9 cellular contexts compared by ENCODE assay signal in the genomic region with DNA sequence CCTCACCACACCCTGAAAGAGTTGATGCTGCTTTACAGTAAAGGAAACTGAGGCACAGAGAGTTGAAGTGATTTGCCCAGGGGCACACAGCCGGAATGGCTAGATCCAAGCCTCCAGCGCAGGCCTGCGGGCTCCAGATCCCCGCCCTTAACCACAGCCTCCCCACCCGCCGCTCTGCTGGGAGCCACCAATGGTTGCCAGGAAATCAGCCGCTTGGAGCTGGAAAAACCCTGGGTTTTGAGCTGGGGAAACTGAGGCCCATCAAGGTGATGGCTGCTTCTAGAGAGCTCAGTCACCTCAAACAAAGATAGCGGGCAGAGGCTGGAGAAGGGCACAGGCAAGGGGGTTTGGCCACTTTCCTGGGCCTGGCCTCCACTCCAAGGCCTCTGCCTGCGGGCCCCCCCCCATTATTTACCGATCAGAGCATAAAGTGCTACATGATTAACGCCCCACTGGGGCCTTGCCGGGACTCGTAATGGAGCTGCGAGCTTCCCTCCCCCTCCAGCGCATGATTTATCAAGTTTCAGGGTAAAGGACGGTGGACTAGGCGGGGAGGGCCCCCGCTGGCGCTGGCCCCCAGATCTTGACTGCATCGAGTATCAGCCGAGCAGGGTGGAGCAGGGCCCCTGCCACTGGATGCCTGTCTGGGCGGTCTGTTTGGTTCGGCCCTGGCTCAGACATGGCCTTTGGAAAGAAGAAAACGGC. TPM values are rescaled to one million over a fixed set of nuclear protein-coding genes. Genes with fewer than 3 reads are reported as not detected.
DNase-seq lines count a peak whose midpoint lies in the region; ATAC-seq, FAIRE-seq and TF ChIP-seq lines count a peak whose summit lies in the region.
"Had no signal": no experiment of that assay in that cellular context is flagged by ENCODE, and none has a peak within 500 bp of the region (broad histone marks: within the 10 kb centered on the region; RNA-seq: fewer than 3 reads in every experiment).

No MANE protein-coding gene starts in this region.

- H3K27ac ChIP-seq in left ventricle myocardium inferior (replicated peaks): peak overlapping the region; percentile 96

- peaks cover 98% of the 10 kb centered on the region for H3K4me1 ChIP-seq in left ventricle myocardium inferior
- peaks cover 91% of the 10 kb centered on the region for H3K4me1 ChIP-seq in skeletal muscle satellite cell (ENCODE audit: control insufficient read depth, insufficient read depth, low read length)
- peaks cover 17% of the 10 kb centered on the region for H3K4me1 ChIP-seq in mucosa of descending colon (ENCODE audit: low read depth)

- H3K27me3 ChIP-seq in left ventricle myocardium inferior (ENCODE audit: low read depth): no peaks in the 10 kb centered on the region
- H3K27me3 ChIP-seq in skeletal muscle satellite cell (ENCODE audit: control insufficient read depth, insufficient read depth, low read length): no peaks in the 10 kb centered on the region

- intact Hi-C loops in left ventricle myocardium inferior (cut with micrococcal nuclease) (no loop called here), mucosa of descending colon (cut with DNase I, micrococcal nuclease) (no loop called here)

- DNase-seq in GM03348 (ENCODE audit: low spot score) (peak; percentile 82), UCSD-AML1 (lab: John Stamatoyannopoulos, UW; ENCODE audit: unreplicated experiment) (peak; percentile 67), left ventricle myocardium inferior (peak; percentile 54), D721Med (ENCODE audit: insufficient read length, low spot score) (no peak), mucosa of descending colon (no peak)
- DNase-seq in stimulated activated effector memory CD8-positive, alpha-beta T cell treated with anti-CD3 and anti-CD28 coated beads, Interleukin-12 subunit alpha, Interleukin-12 subunit beta, amount 100 ng/mL, for 72 hours (ENCODE audit: low spot score in 2 of 2): no peak
- DNase-seq: activated CD4-positive, alpha-beta T cell treated with anti-CD3 and anti-CD28 coated beads, Interleukin-2, amount 50 U/mL, for 4 hours had no signal

- peaks cover 12% of the 10 kb centered on the region for H3K36me3 Mint-ChIP-seq in stimulated activated effector memory CD8-positive, alpha-beta T cell treated with anti-CD3 and anti-CD28 coated beads, Interleukin-12 subunit alpha, Interleukin-12 subunit beta, amount 100 ng/mL, for 72 hours

- no peak overlapping the region for H3K4me3 Mint-ChIP-seq in stimulated activated effector memory CD8-positive, alpha-beta T cell treated with anti-CD3 and anti-CD28 coated beads, Interleukin-12 subunit alpha, Interleukin-12 subunit beta, amount 100 ng/mL, for 72 hours

- H3K4me3 ChIP-seq in left ventricle myocardium inferior (peak overlapping the region; percentile 82), skeletal muscle satellite cell (ENCODE audit: low read length) (peak overlapping the region; percentile 52), mucosa of descending colon (no peak overlapping the region)

- H3K36me3 ChIP-seq in left ventricle myocardium inferior: no peaks in the 10 kb centered on the region
- peaks cover under 1% of the 10 kb centered on the region for H3K36me3 ChIP-seq in skeletal muscle satellite cell (ENCODE audit: insufficient read depth, low read length)
- H3K36me3 ChIP-seq in mucosa of descending colon (ENCODE audit: low read depth): no peaks in the 10 kb centered on the region

- H3K9ac ChIP-seq in skeletal muscle satellite cell (ENCODE audit: low read depth, low read length): peak overlapping the region; percentile 77

- no peak overlapping the region for H3K27ac Mint-ChIP-seq in stimulated activated effector memory CD8-positive, alpha-beta T cell treated with anti-CD3 and anti-CD28 coated beads, Interleukin-12 subunit alpha, Interleukin-12 subunit beta, amount 100 ng/mL, for 72 hours

- no peaks in the 10 kb centered on the region for H3K9me3 Mint-ChIP-seq in stimulated activated effector memory CD8-positive, alpha-beta T cell treated with anti-CD3 and anti-CD28 coated beads, Interleukin-12 subunit alpha, Interleukin-12 subunit beta, amount 100 ng/mL, for 72 hours

- H3K4me1 Mint-ChIP-seq in stimulated activated effector memory CD8-positive, alpha-beta T cell treated with anti-CD3 and anti-CD28 coated beads, Interleukin-12 subunit alpha, Interleukin-12 subunit beta, amount 100 ng/mL, for 72 hours: peaks cover 72% of the 10 kb centered on the region

- FAIRE-seq in D721Med (lab: Jason Lieb, UNC): no peak

- TF ChIP-seq CTCF in left ventricle myocardium inferior (IDR thresholded peaks at IDR 0.05; ENCODE audit: borderline replicate concordance) (no peak), D721Med (IDR thresholded peaks at IDR 0.05; ENCODE audit: insufficient read depth, missing control alignments) (no peak), mucosa of descending colon (IDR thresholded peaks at IDR 0.05) (no peak)

- no peak for ATAC-seq in mucosa of descending colon
- ATAC-seq in HG02852 (IDR thresholded peaks at IDR 0.05; ENCODE audit: unreplicated experiment): no peak
- ATAC-seq in stimulated activated effector memory CD8-positive, alpha-beta T cell treated with anti-CD3 and anti-CD28 coated beads, Interleukin-12 subunit alpha, Interleukin-12 subunit beta, amount 100 ng/mL, for 72 hours: no peak

- no peaks in the 10 kb centered on the region for H3K9me3 ChIP-seq in left ventricle myocardium inferior (replicated peaks)
- no peaks in the 10 kb centered on the region for H3K9me3 ChIP-seq in skeletal muscle satellite cell (replicated peaks; ENCODE audit: low read length)
- no peaks in the 10 kb centered on the region for H3K9me3 ChIP-seq in mucosa of descending colon

- peak overlapping the region; percentile 75 for H3K4me2 ChIP-seq in skeletal muscle satellite cell (ENCODE audit: low read length)

RNA-seq across cellular contexts. Expression of a gene that starts 9.2 kb away (rescaled TPM):
- 45.5 TPM for total RNA-seq in left ventricle myocardium inferior
- 41.7 and 52.2 TPM in 2 replicates for total RNA-seq in skeletal muscle satellite cell (2012; rRNA removed)
- 10 to 100 TPM; 26.8 to 57.1 (median 48.1) TPM for total RNA-seq in mucosa of descending colon

RNA-seq across cellular contexts. Expression of a gene that starts 54.3 kb away (rescaled TPM):
- total RNA-seq in left ventricle myocardium inferior: not detected
- total RNA-seq in skeletal muscle satellite cell (2012; rRNA removed): not detected in 2 replicates
- not detected for total RNA-seq in mucosa of descending colon

Comparison
In these comparisons a context has a peak if more than half of its experiments do, and no peak if none do; other contexts are left out.
1. DNase-seq: peak in GM03348 (single experiment), UCSD-AML1 (single experiment) and left ventricle myocardium inferior (single experiment); none in D721Med (single experiment), mucosa of descending colon (0 of 3) and stimulated activated effector memory CD8-positive, alpha-beta T cell treated with anti-CD3 and anti-CD28 coated beads, Interleukin-12 subunit alpha, Interleukin-12 subunit beta, amount 100 ng/mL, for 72 hours (0 of 2).